Comparison of ENCODE assay signal across 1 cellular context in the genomic region with DNA sequence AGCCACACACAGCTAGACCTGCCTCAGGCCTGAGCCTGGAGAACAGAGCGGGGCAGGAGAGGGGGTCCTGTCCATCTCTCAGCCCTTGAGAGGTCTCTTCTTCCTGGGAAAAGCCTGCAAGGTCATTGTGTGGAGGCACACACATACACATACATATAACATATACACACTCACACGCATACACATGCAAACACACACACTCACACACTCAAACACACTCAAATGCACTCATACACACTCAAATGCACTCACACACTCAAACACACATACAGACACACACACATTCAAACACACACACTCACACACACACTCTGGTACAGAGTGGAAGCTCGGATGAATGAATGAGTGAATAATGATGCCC.
TF ChIP-seq lines count a peak whose summit lies in the region.

No MANE protein-coding gene starts in this region.

TF ChIP-seq in HepG2, 621 proteins besides CTCF, POLR2A, EP300 and RAD21:
- peak; percentile 71 for TF ChIP-seq ZNF282 (IDR thresholded peaks at IDR 0.05; ENCODE audit: partially characterized antibody)
- TF ChIP-seq NBN (conservative IDR thresholded peaks at IDR 0.05) = 0 out of 2 replicates have a peak, but pooled peaks have one; percentile 16
- peak; percentile 78 for TF ChIP-seq ZNF605 (CRISPR knock-in tag; IDR thresholded peaks at IDR 0.05)
- peak; percentile 60; the same call in 1 of the 2 replicates for TF ChIP-seq ZMYM2 (CRISPR knock-in tag; IDR thresholded peaks at IDR 0.05)
- TF ChIP-seq FOXP1 (IDR thresholded peaks at IDR 0.05) = 0 out of 2 replicates have a peak, but pooled peaks have one; percentile 14
- no peak for TF ChIP-seq FOXP1 (CRISPR knock-in tag; IDR thresholded peaks at IDR 0.05)
- no peak for TF ChIP-seq ZFY (CRISPR knock-in tag; IDR thresholded peaks at IDR 0.05)
- no peak for TF ChIP-seq HIVEP1 (CRISPR knock-in tag; IDR thresholded peaks at IDR 0.05)
- no peak for TF ChIP-seq ZNF891 (CRISPR knock-in tag; IDR thresholded peaks at IDR 0.05)
- no peak for TF ChIP-seq ZNF564 (CRISPR knock-in tag; IDR thresholded peaks at IDR 0.05)
- TF ChIP-seq ARNT (IDR thresholded peaks at IDR 0.05) = no peak
- TF ChIP-seq ZNF414 (CRISPR knock-in tag; IDR thresholded peaks at IDR 0.05) = 0 out of 2 replicates have a peak, but pooled peaks have one; percentile 46
- TF ChIP-seq KLF13 (CRISPR knock-in tag; IDR thresholded peaks at IDR 0.05) = no peak
- no peak for TF ChIP-seq DMAP1 (CRISPR knock-in tag; IDR thresholded peaks at IDR 0.05)
- TF ChIP-seq TFDP1 (CRISPR knock-in tag; IDR thresholded peaks at IDR 0.05; ENCODE audit: borderline replicate concordance) = no peak
- TF ChIP-seq NFIB (CRISPR knock-in tag; IDR thresholded peaks at IDR 0.05; ENCODE audit: borderline replicate concordance) = peak; percentile 74; the same call in 1 of the 2 replicates
- 0 out of 2 replicates have a peak, but pooled peaks have one; percentile 0 for TF ChIP-seq ZBTB39 (CRISPR knock-in tag; IDR thresholded peaks at IDR 0.05)
- TF ChIP-seq, protein P1, sequence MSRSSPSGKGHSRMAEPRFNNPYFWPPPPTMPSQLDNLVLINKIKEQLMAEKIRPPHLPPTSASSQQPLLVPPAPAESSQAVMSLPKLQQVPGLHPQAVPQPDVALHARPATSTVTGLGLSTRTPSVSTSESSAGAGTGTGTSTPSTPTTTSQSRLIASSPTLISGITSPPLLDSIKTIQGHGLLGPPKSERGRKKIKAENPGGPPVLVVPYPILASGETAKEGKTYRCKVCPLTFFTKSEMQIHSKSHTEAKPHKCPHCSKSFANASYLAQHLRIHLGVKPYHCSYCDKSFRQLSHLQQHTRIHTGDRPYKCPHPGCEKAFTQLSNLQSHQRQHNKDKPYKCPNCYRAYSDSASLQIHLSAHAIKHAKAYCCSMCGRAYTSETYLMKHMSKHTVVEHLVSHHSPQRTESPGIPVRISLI (CRISPR knock-in tag; IDR thresholded peaks at IDR 0.05; ENCODE audit: borderline replicate concordance) = no peak
- no peak for TF ChIP-seq ZNF138 (CRISPR knock-in tag; IDR thresholded peaks at IDR 0.05; ENCODE audit: low read depth)
- no peak for TF ChIP-seq ZFYVE20 (CRISPR knock-in tag; IDR thresholded peaks at IDR 0.05; ENCODE audit: borderline replicate concordance, low read depth)
- no peak for TF ChIP-seq EHMT2 (IDR thresholded peaks at IDR 0.05; ENCODE audit: borderline replicate concordance, low read depth, low read length)
- TF ChIP-seq ZNF646 (CRISPR knock-in tag; IDR thresholded peaks at IDR 0.05) = peak; percentile 41; the same call in 1 of the 2 replicates
- no peak for TF ChIP-seq ZNF383 (CRISPR knock-in tag; IDR thresholded peaks at IDR 0.05; ENCODE audit: borderline replicate concordance)
- TF ChIP-seq TRIM24 (CRISPR knock-in tag; IDR thresholded peaks at IDR 0.05) = peak; percentile 60; the same call in 1 of the 2 replicates
- TF ChIP-seq FOXO4 (CRISPR knock-in tag; conservative IDR thresholded peaks at IDR 0.05) = 0 out of 2 replicates have a peak, but pooled peaks have one; percentile 68
- no peak for TF ChIP-seq ZSCAN30 (CRISPR knock-in tag; IDR thresholded peaks at IDR 0.05)
- TF ChIP-seq IRX3 (CRISPR knock-in tag; IDR thresholded peaks at IDR 0.05; ENCODE audit: borderline replicate concordance, low read depth) = no peak
TF ChIP-seq in HepG2: peak in this region for 11.
